23 cellular contexts compared by ENCODE assay signal in genomic region chr10:77512219-77512578, GRCh38.
DNase-seq lines count a peak whose midpoint lies in the region; ATAC-seq, FAIRE-seq and TF ChIP-seq lines count a peak whose summit lies in the region.
"Had no signal": no experiment of that assay in that cellular context is flagged by ENCODE, and none has a peak within 500 bp of the region (broad histone marks: within the 10 kb centered on the region; RNA-seq: fewer than 3 reads in every experiment).

No MANE protein-coding gene starts in this region.

- no peaks in the 10 kb centered on the region for H3K36me3 Mint-ChIP-seq in CD8-positive, alpha-beta memory T cell
- H3K36me3 Mint-ChIP-seq: CD14-positive monocyte; IgD-negative memory B cell; naive thymus-derived CD4-positive, alpha-beta T cell; stimulated activated naive B cell treated with anti-CD40 and anti-IgM and Interleukin-4, amounts not matched to agents 10 μg/mL and 1 μg/mL and 100 μg/mL, for 72 hours had no signal

- no peaks in the 10 kb centered on the region for H3K27me3 ChIP-seq in ACC112 (ENCODE audit: insufficient read depth, low read length)
- H3K27me3 ChIP-seq in Panc1 (ENCODE audit: control insufficient read depth, insufficient read depth, low read length) = no peaks in the 10 kb centered on the region
- H3K27me3 ChIP-seq in gastroesophageal sphincter = no peaks in the 10 kb centered on the region
- H3K27me3 ChIP-seq in gastrocnemius medialis = no peaks in the 10 kb centered on the region
- no peaks in the 10 kb centered on the region for H3K27me3 ChIP-seq in CD8-positive, alpha-beta memory T cell (ENCODE audit: insufficient read depth, low read length, poor library complexity, severe bottlenecking)
- no peaks in the 10 kb centered on the region for H3K27me3 ChIP-seq in colonic mucosa
- H3K27me3 ChIP-seq: SJCRH30, thyroid gland had no signal

- intact Hi-C loops in Panc1 (cut with micrococcal nuclease; ENCODE audit: unreplicated experiment) (loop anchor here (5.0 kb wide), 1 partner anchor 120 kb away; no protein-coding TSS in a partner anchor), gastrocnemius medialis (cut with DNase I; ENCODE audit: low total_unique reads) (no loop called here), colonic mucosa (cut with DNase I) (no loop called here)

- TF ChIP-seq EP300 in gastroesophageal sphincter (IDR thresholded peaks at IDR 0.05) = no peak

- in situ Hi-C loops in Panc1 (cut with HindIII; ENCODE audit: low pct_unique_long_range_greater_than_20kb, low sequenced_read_pairs) (no loop called here), gastrocnemius medialis (cut with MboI; ENCODE audit: low sequenced_read_pairs in 4 of 4) (no loop called here)

- H3K36me3 ChIP-seq in ACC112 (ENCODE audit: insufficient read depth, low read length) = no peaks in the 10 kb centered on the region
- H3K36me3 ChIP-seq in Panc1 (ENCODE audit: control insufficient read depth, insufficient read depth, low read length) = no peaks in the 10 kb centered on the region
- no peaks in the 10 kb centered on the region for H3K36me3 ChIP-seq in gastroesophageal sphincter
- no peaks in the 10 kb centered on the region for H3K36me3 ChIP-seq in gastrocnemius medialis
- no peaks in the 10 kb centered on the region for H3K36me3 ChIP-seq in CD8-positive, alpha-beta memory T cell (ENCODE audit: insufficient read depth, low read length)
- no peaks in the 10 kb centered on the region for H3K36me3 ChIP-seq in colonic mucosa
- H3K36me3 ChIP-seq: adrenal gland, SJCRH30, thyroid gland had no signal

- H3K4me1 Mint-ChIP-seq in CD8-positive, alpha-beta memory T cell = no peaks in the 10 kb centered on the region
- H3K4me1 Mint-ChIP-seq: stimulated activated naive B cell treated with anti-CD40 and anti-IgM and Interleukin-4, amounts not matched to agents 10 μg/mL and 1 μg/mL and 100 μg/mL, for 72 hours had no signal

- DNase-seq in Panc1 (ENCODE audit: low read depth, low spot score) = no peak
- DNase-seq in gastrocnemius medialis = no peak
- DNase-seq in CD8-positive, alpha-beta memory T cell = no peak
- DNase-seq in foreskin melanocyte = no peak
- DNase-seq in colonic mucosa = no peak
- DNase-seq in urothelium cell line (ENCODE audit: low spot score) = no peak
- DNase-seq: activated CD4-positive, alpha-beta T cell treated with anti-CD3 and anti-CD28 coated beads, Interleukin-2, amount 50 U/mL, for 1 hour; activated CD8-positive, alpha-beta memory T cell treated with anti-CD3 and anti-CD28 coated beads, Interleukin-2, amount 50 U/mL, for 48 hours; activated effector memory CD4-positive, alpha-beta T cell treated with anti-CD3 and anti-CD28 coated beads, Interleukin-2, amount 50 U/mL, for 16 hours; adrenal gland; kidney; naive thymus-derived CD4-positive, alpha-beta T cell; NCI-H2171 treated with DMSO at 0.1 percent for 48 hours; SJCRH30; stimulated activated CD4-positive, alpha-beta T cell treated with anti-CD3 and anti-CD28 coated beads, Interleukin-1b, Interleukin-23, amount 100 ng/mL, for 48 hours; stimulated activated naive B cell treated with anti-CD40 and anti-IgM and Interleukin-4, amounts not matched to agents 10 μg/mL and 1 μg/mL and 100 μg/mL, for 72 hours; T-helper 17 cell; thyroid gland had no signal

- no peaks in the 10 kb centered on the region for H3K79me2 ChIP-seq in ACC112 (ENCODE audit: control insufficient read depth, insufficient read depth, low read length, unreplicated experiment)
- H3K79me2 ChIP-seq: parathyroid adenoma had no signal

- TF ChIP-seq CTCF in Panc1 (IDR thresholded peaks at IDR 0.05) = no peak
- no peak for TF ChIP-seq CTCF in gastroesophageal sphincter (IDR thresholded peaks at IDR 0.05)
- no peak for TF ChIP-seq CTCF in gastrocnemius medialis (IDR thresholded peaks at IDR 0.05 in 4 of 5, conservative IDR thresholded peaks at IDR 0.05 in 1 of 5)
- no peak for TF ChIP-seq CTCF in colonic mucosa (IDR thresholded peaks at IDR 0.05)

- no peak overlapping the region for H2AFZ ChIP-seq in ACC112 (ENCODE audit: low read length, unreplicated experiment)
- H2AFZ ChIP-seq: parathyroid adenoma had no signal

- H3K27ac Mint-ChIP-seq in CD8-positive, alpha-beta memory T cell = peak overlapping the region in 1 of 8 donors; percentile 77
- H3K27ac Mint-ChIP-seq: CD14-positive monocyte; IgD-negative memory B cell; naive thymus-derived CD4-positive, alpha-beta T cell; stimulated activated naive B cell treated with anti-CD40 and anti-IgM and Interleukin-4, amounts not matched to agents 10 μg/mL and 1 μg/mL and 100 μg/mL, for 72 hours; T-helper 17 cell had no signal

- BruUV-seq in Panc1 (replicated peaks; lab: Mats Ljungman, UMichigan) = no TSS peak

- H3K4me1 ChIP-seq in ACC112 (ENCODE audit: control insufficient read depth, insufficient read depth, low read length, unreplicated experiment) (peaks cover 47% of the 10 kb centered on the region), Panc1 (ENCODE audit: control insufficient read depth, insufficient read depth, low read length) (peaks cover 89% of the 10 kb centered on the region), gastroesophageal sphincter (peaks cover 4 to 83% (median 14%) of the 10 kb centered on the region in 3 donors), gastrocnemius medialis (peaks cover 48 to 56% of the 10 kb centered on the region in 2 donors), colonic mucosa (no peaks in the 10 kb centered on the region)
- H3K4me1 ChIP-seq in CD8-positive, alpha-beta memory T cell (ENCODE audit: insufficient read depth, low read length) = no peaks in the 10 kb centered on the region
- H3K4me1 ChIP-seq: parathyroid adenoma, thyroid gland had no signal

- H3K9me3 Mint-ChIP-seq in CD8-positive, alpha-beta memory T cell = peaks cover 0 to 2% (median 0%) of the 10 kb centered on the region in 5 donors
- H3K9me3 Mint-ChIP-seq: IgD-negative memory B cell; stimulated activated naive B cell treated with anti-CD40 and anti-IgM and Interleukin-4, amounts not matched to agents 10 μg/mL and 1 μg/mL and 100 μg/mL, for 72 hours had no signal

- H3K27me3 Mint-ChIP-seq in CD8-positive, alpha-beta memory T cell = peaks cover 6 to 38% of the 10 kb centered on the region in 2 donors

- no peak for FAIRE-seq in urothelium cell line (lab: Jason Lieb, UNC)
- FAIRE-seq: kidney had no signal

- POLR2A ChIA-PET in Panc1 (lab: Charles Lee) = interaction anchor here (0.6 to 1.0 kb wide), 2 partner anchors 15 to 44 kb away, joined by 3 to 5 read pairs; no protein-coding TSS in a partner anchor
- POLR2A ChIA-PET in CD8-positive, alpha-beta memory T cell (lab: Charles Lee) = no interaction called here

- CTCF ChIA-PET in Panc1 (lab: Charles Lee) = no interaction called here
- CTCF ChIA-PET in CD8-positive, alpha-beta memory T cell (lab: Charles Lee) = no interaction called here

- no peak overlapping the region for H3K9ac ChIP-seq in colonic mucosa (ENCODE audit: low read depth in 2 of 2, low read length in 2 of 2)
- H3K9ac ChIP-seq: parathyroid adenoma had no signal

- no peak overlapping the region for H3K4me3 Mint-ChIP-seq in CD8-positive, alpha-beta memory T cell
- H3K4me3 Mint-ChIP-seq: CD14-positive monocyte; IgD-negative memory B cell; naive thymus-derived CD4-positive, alpha-beta T cell; stimulated activated naive B cell treated with anti-CD40 and anti-IgM and Interleukin-4, amounts not matched to agents 10 μg/mL and 1 μg/mL and 100 μg/mL, for 72 hours; T-helper 17 cell had no signal

- ATAC-seq in Panc1 = no peak
- no peak for ATAC-seq in gastroesophageal sphincter
- no peak for ATAC-seq in gastrocnemius medialis
- ATAC-seq: naive thymus-derived CD4-positive, alpha-beta T cell; stimulated activated naive B cell treated with anti-CD40 and anti-IgM and Interleukin-4, amounts not matched to agents 10 μg/mL and 1 μg/mL and 100 μg/mL, for 72 hours; T-helper 17 cell had no signal

- no peak overlapping the region for H3K27ac ChIP-seq in ACC112 (ENCODE audit: low read depth, low read length)
- peak overlapping the region; percentile 84 for H3K27ac ChIP-seq in Panc1 (ENCODE audit: low read length)
- H3K27ac ChIP-seq in gastroesophageal sphincter = peak overlapping the region in 3 of 4 donors; percentile 80 to 84 (median 82)
- H3K27ac ChIP-seq in gastrocnemius medialis = peak overlapping the region; percentile 84 to 93 (median 90)
- no peak overlapping the region for H3K27ac ChIP-seq in CD8-positive, alpha-beta memory T cell (ENCODE audit: low read depth, low read length)
- no peak overlapping the region for H3K27ac ChIP-seq in colonic mucosa
- H3K27ac ChIP-seq: parathyroid adenoma, SJCRH30, thyroid gland had no signal

- H3K4me3 ChIP-seq in ACC112 (ENCODE audit: low read depth, low read length) (peak overlapping the region; percentile 30; the same call in 1 of the 2 replicates), Panc1 (ENCODE audit: low read depth in 2 of 2, low read length in 2 of 2) (peak overlapping the region in 1 of 2 experiments; percentile 14; a peak in 2 of 4 replicates), gastroesophageal sphincter (no peak overlapping the region), gastrocnemius medialis (no peak overlapping the region), colonic mucosa (no peak overlapping the region)
- no peak overlapping the region for H3K4me3 ChIP-seq in CD8-positive, alpha-beta memory T cell (ENCODE audit: low read length)
- H3K4me3 ChIP-seq: adrenal gland, SJCRH30, thyroid gland had no signal

- WGBS in gastroesophageal sphincter (ENCODE audit: low coverage in 1 of 2), 2 donors = 65 to 75% methylated on average over 1 of the region's 1 CpG

- no peaks in the 10 kb centered on the region for H3K9me3 ChIP-seq in Panc1 (ENCODE audit: control insufficient read depth, insufficient read depth, low read depth, low read length)
- no peaks in the 10 kb centered on the region for H3K9me3 ChIP-seq in gastroesophageal sphincter
- H3K9me3 ChIP-seq in gastrocnemius medialis = no peaks in the 10 kb centered on the region
- no peaks in the 10 kb centered on the region for H3K9me3 ChIP-seq in CD8-positive, alpha-beta memory T cell (ENCODE audit: low read length)
- no peaks in the 10 kb centered on the region for H3K9me3 ChIP-seq in colonic mucosa
- H3K9me3 ChIP-seq: adrenal gland, SJCRH30, thyroid gland had no signal

- TF ChIP-seq POLR2A in gastroesophageal sphincter (IDR thresholded peaks at IDR 0.05) (no peak), gastrocnemius medialis (IDR thresholded peaks at IDR 0.05) (no peak)

Comparison
In these comparisons a context has a peak if more than half of its experiments do, and no peak if none do; other contexts are left out.
1. H3K27ac ChIP-seq: peak in Panc1 (single experiment), gastroesophageal sphincter (3 of 4) and gastrocnemius medialis (4 of 4); none in ACC112 (single experiment), CD8-positive, alpha-beta memory T cell (single experiment) and colonic mucosa (single experiment).